In genomic region chr6:22132662-22133061, GRCh38 we compare ENCODE assay signal across 28 cellular contexts.
"Had no signal": no experiment of that assay in that cellular context is flagged by ENCODE, and none has a peak within 500 bp of the region (broad histone marks: within the 10 kb centered on the region; RNA-seq: fewer than 3 reads in every experiment).

No MANE protein-coding gene starts in this region.

- H3K4me1 ChIP-seq: colonic mucosa, esophagus muscularis mucosa, foreskin keratinocyte, heart right ventricle, left lung, parathyroid adenoma, right atrium auricular region, suprapubic skin, transverse colon, upper lobe of right lung, uterus had no signal

- H3K9ac ChIP-seq: parathyroid adenoma had no signal

- H2AFZ ChIP-seq: parathyroid adenoma had no signal

- H3K79me2 ChIP-seq: parathyroid adenoma had no signal

- H3K36me3 ChIP-seq: colonic mucosa, esophagus muscularis mucosa, heart right ventricle, left lung, neutrophil, right atrium auricular region, suprapubic skin, transverse colon, upper lobe of right lung, uterus had no signal

- H3K27me3 Mint-ChIP-seq: progenitor cell of endocrine pancreas; stimulated activated naive CD8-positive, alpha-beta T cell treated with anti-CD3 and anti-CD28 coated beads, Interleukin-15, amount 100 ng/mL, for 72 hours had no signal

- H3K27me3 ChIP-seq: colonic mucosa, esophagus muscularis mucosa, foreskin keratinocyte, heart right ventricle, left lung, neutrophil, right atrium auricular region, suprapubic skin, transverse colon, upper lobe of right lung, uterus had no signal

- H3K27ac Mint-ChIP-seq: mesothelial cell of epicardium; progenitor cell of endocrine pancreas; stimulated activated naive CD8-positive, alpha-beta T cell treated with anti-CD3 and anti-CD28 coated beads, Interleukin-15, amount 100 ng/mL, for 72 hours had no signal

- H3K4me3 Mint-ChIP-seq: mesothelial cell of epicardium; naive thymus-derived CD4-positive, alpha-beta T cell; stimulated activated naive CD8-positive, alpha-beta T cell treated with anti-CD3 and anti-CD28 coated beads, Interleukin-15, amount 100 ng/mL, for 72 hours had no signal

- H3K4me3 ChIP-seq: colonic mucosa, esophagus muscularis mucosa, heart right ventricle, left lung, mucosa of descending colon, right atrium auricular region, skin epidermis, suprapubic skin, transverse colon, upper lobe of right lung, uterus had no signal

- H3K4me1 Mint-ChIP-seq: mesothelial cell of epicardium; stimulated activated naive CD8-positive, alpha-beta T cell treated with anti-CD3 and anti-CD28 coated beads, Interleukin-15, amount 100 ng/mL, for 72 hours had no signal

- H3K9me3 ChIP-seq: colonic mucosa, esophagus muscularis mucosa, left lung, mucosa of descending colon, neutrophil, suprapubic skin, transverse colon, upper lobe of right lung, uterus had no signal

- DNase-seq: colonic mucosa; dermis blood vessel endothelial cell; effector memory CD4-positive, alpha-beta T cell; foreskin keratinocyte; glutamatergic neuron; heart right ventricle; hippocampal formation; left cardiac atrium; left lung; mesenchymal stem cell; mucosa of descending colon; naive thymus-derived CD4-positive, alpha-beta T cell; stimulated activated CD4-positive, alpha-beta T cell treated with anti-CD3 and anti-CD28 coated beads, Interleukin-15, amount 100 ng/mL, for 24 hours; stimulated activated CD4-positive, alpha-beta T cell treated with anti-CD3 and anti-CD28 coated beads, Interleukin-4, amount 100 ng/mL, for 1 hour; stimulated activated CD8-positive, alpha-beta memory T cell treated with anti-CD3 and anti-CD28 coated beads, Interleukin-4, amount 100 ng/mL, for 48 hours; stimulated activated naive CD4-positive, alpha-beta T cell; stimulated activated naive CD8-positive, alpha-beta T cell treated with anti-CD3 and anti-CD28 coated beads, Interleukin-15, amount 100 ng/mL, for 72 hours; transverse colon; upper lobe of right lung; uterus had no signal

- H3K36me3 Mint-ChIP-seq: naive thymus-derived CD4-positive, alpha-beta T cell had no signal

- H3K27ac ChIP-seq: colonic mucosa, esophagus muscularis mucosa, foreskin keratinocyte, heart right ventricle, left lung, neutrophil, parathyroid adenoma, right atrium auricular region, skin epidermis, suprapubic skin, transverse colon, upper lobe of right lung, uterus had no signal
